Comparison of ENCODE assay signal across 12 cellular contexts in the genomic region with DNA sequence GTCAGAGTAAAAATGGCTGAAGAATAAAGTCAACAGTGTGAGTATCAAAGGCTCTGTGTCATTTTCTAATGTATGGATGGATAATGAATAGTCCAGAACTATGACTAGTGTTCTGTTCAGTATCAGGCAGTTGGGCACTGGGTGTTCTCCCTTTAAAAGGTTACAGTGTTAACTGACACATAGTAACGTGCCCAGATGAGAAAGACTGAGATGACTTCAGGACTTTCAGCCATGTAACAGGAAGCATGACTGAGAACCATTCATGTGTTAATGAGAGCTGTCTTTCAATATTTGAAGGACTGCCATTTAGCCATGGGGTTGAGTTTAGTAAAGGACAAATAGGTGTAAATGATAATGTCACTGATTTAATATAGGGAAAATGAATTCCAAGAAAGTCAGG.
DNase-seq lines count a peak whose midpoint lies in the region; ATAC-seq and TF ChIP-seq lines count a peak whose summit lies in the region.
"Had no signal": no experiment of that assay in that cellular context is flagged by ENCODE, and none has a peak within 500 bp of the region (broad histone marks: within the 10 kb centered on the region; RNA-seq: fewer than 3 reads in every experiment).

No MANE protein-coding gene starts in this region.

- H3K4me1 ChIP-seq in A673 (ENCODE audit: insufficient read depth, low read length, poor library complexity, severe bottlenecking) (no peaks in the 10 kb centered on the region), OCI-LY3 (ENCODE audit: low read length) (peaks cover 49% of the 10 kb centered on the region), vagina (no peaks in the 10 kb centered on the region)
- H3K4me1 ChIP-seq: BLaER1 had no signal

- no peaks in the 10 kb centered on the region for H3K27me3 ChIP-seq in A673 (replicated peaks; ENCODE audit: insufficient read depth, low read depth, low read length, poor library complexity)
- no peaks in the 10 kb centered on the region for H3K27me3 ChIP-seq in OCI-LY3 (ENCODE audit: low read depth, low read length)
- no peaks in the 10 kb centered on the region for H3K27me3 ChIP-seq in vagina
- H3K27me3 ChIP-seq: BLaER1 had no signal

- no TSS peak for BruUV-seq in A673 (replicated peaks; lab: Mats Ljungman, UMichigan)

- peak; percentile 12 for DNase-seq in A673 (ENCODE audit: low spot score)
- DNase-seq in activated CD4-positive, alpha-beta memory T cell treated with anti-CD3 and anti-CD28 coated beads, Interleukin-2, amount 10 ng/mL, durations not matched to agents 7 days and 5 days = no peak
- DNase-seq in HFFc6 = no peak
- DNase-seq in GM20000 (ENCODE audit: low spot score) = no peak
- DNase-seq in vagina (ENCODE audit: extremely low spot score in 2 of 2) = no peak
- DNase-seq: activated naive CD8-positive, alpha-beta T cell treated with anti-CD3 and anti-CD28 coated beads, Interleukin-2, amount 10 ng/mL, durations not matched to agents 7 days and 5 days; glutamatergic neuron; SHP77 had no signal

- TF ChIP-seq CTCF in A673 (conservative IDR thresholded peaks at IDR 0.05; ENCODE audit: low read depth, low read length) = no peak
- no peak for TF ChIP-seq CTCF in OCI-LY3 (IDR thresholded peaks at IDR 0.05; ENCODE audit: low read depth, low read length)
- no peak for TF ChIP-seq CTCF in HFFc6 (IDR thresholded peaks at IDR 0.05)
- TF ChIP-seq CTCF in GM20000 (IDR thresholded peaks at IDR 0.05; ENCODE audit: extremely low read depth, missing control alignments) = no peak
- no peak for TF ChIP-seq CTCF in vagina (IDR thresholded peaks at IDR 0.05)

- intact Hi-C loops in A673 (cut with micrococcal nuclease; ENCODE audit: unreplicated experiment) = no loop called here
- intact Hi-C loops in vagina (cut with DNase I) = no loop called here

- H3K9ac ChIP-seq in OCI-LY3 (ENCODE audit: low read length) = no peak overlapping the region
- H3K9ac ChIP-seq: BLaER1 had no signal

- no peak overlapping the region for H3K4me3 Mint-ChIP-seq in activated CD4-positive, alpha-beta memory T cell treated with anti-CD3 and anti-CD28 coated beads, Interleukin-2, amount 10 ng/mL, durations not matched to agents 7 days and 5 days
- H3K4me3 Mint-ChIP-seq in HFFc6 = no peak overlapping the region
- H3K4me3 Mint-ChIP-seq: activated naive CD8-positive, alpha-beta T cell treated with anti-CD3 and anti-CD28 coated beads, Interleukin-2, amount 10 ng/mL, durations not matched to agents 7 days and 5 days had no signal

- no peaks in the 10 kb centered on the region for H3K9me3 Mint-ChIP-seq in activated CD4-positive, alpha-beta memory T cell treated with anti-CD3 and anti-CD28 coated beads, Interleukin-2, amount 10 ng/mL, durations not matched to agents 7 days and 5 days
- H3K9me3 Mint-ChIP-seq in HFFc6 = no peaks in the 10 kb centered on the region
- H3K9me3 Mint-ChIP-seq: activated naive CD8-positive, alpha-beta T cell treated with anti-CD3 and anti-CD28 coated beads, Interleukin-2, amount 10 ng/mL, durations not matched to agents 7 days and 5 days had no signal

- CTCF ChIA-PET in A673 (lab: Charles Lee) = no interaction called here
- CTCF ChIA-PET in activated CD4-positive, alpha-beta memory T cell treated with anti-CD3 and anti-CD28 coated beads, Interleukin-2, amount 10 ng/mL, durations not matched to agents 7 days and 5 days (lab: Charles Lee) = no interaction called here

- POLR2A ChIA-PET in A673 (lab: Charles Lee; ENCODE audit: low non-redundant PET) = no interaction called here
- POLR2A ChIA-PET in activated CD4-positive, alpha-beta memory T cell treated with anti-CD3 and anti-CD28 coated beads, Interleukin-2, amount 10 ng/mL, durations not matched to agents 7 days and 5 days (lab: Charles Lee) = no interaction called here

- peak overlapping the region; percentile 10; the same call in 1 of the 2 replicates for H2AFZ ChIP-seq in OCI-LY3 (ENCODE audit: low read depth, low read length)

- peak; percentile 78 for ATAC-seq in GM19328 (IDR thresholded peaks at IDR 0.05; ENCODE audit: unreplicated experiment)
- peak; percentile 99 for ATAC-seq in HG02973 (IDR thresholded peaks at IDR 0.05; ENCODE audit: unreplicated experiment)

- H3K4me2 ChIP-seq in OCI-LY3 (ENCODE audit: low read length) = peak overlapping the region; percentile 30
- H3K4me2 ChIP-seq: BLaER1 had no signal

- no peak for TF ChIP-seq POLR2A in vagina (IDR thresholded peaks at IDR 0.05)

- H3K27ac ChIP-seq in A673 (ENCODE audit: low read depth, low read length, poor library complexity, severe bottlenecking) (no peak overlapping the region), OCI-LY3 (ENCODE audit: low read length) (peak overlapping the region; percentile 69), vagina (no peak overlapping the region)
- H3K27ac ChIP-seq: BLaER1 had no signal

- H4K20me1 ChIP-seq in OCI-LY3 (ENCODE audit: insufficient read depth, low read length) = no peaks in the 10 kb centered on the region
- H4K20me1 ChIP-seq: BLaER1 had no signal

- H3K27ac Mint-ChIP-seq in activated CD4-positive, alpha-beta memory T cell treated with anti-CD3 and anti-CD28 coated beads, Interleukin-2, amount 10 ng/mL, durations not matched to agents 7 days and 5 days = no peak overlapping the region
- H3K27ac Mint-ChIP-seq in HFFc6 = no peak overlapping the region
- H3K27ac Mint-ChIP-seq: activated naive CD8-positive, alpha-beta T cell treated with anti-CD3 and anti-CD28 coated beads, Interleukin-2, amount 10 ng/mL, durations not matched to agents 7 days and 5 days had no signal

- H3K4me1 Mint-ChIP-seq in activated CD4-positive, alpha-beta memory T cell treated with anti-CD3 and anti-CD28 coated beads, Interleukin-2, amount 10 ng/mL, durations not matched to agents 7 days and 5 days = no peaks in the 10 kb centered on the region
- peaks cover 42% of the 10 kb centered on the region for H3K4me1 Mint-ChIP-seq in HFFc6 (ENCODE audit: low read depth)
- H3K4me1 Mint-ChIP-seq: activated naive CD8-positive, alpha-beta T cell treated with anti-CD3 and anti-CD28 coated beads, Interleukin-2, amount 10 ng/mL, durations not matched to agents 7 days and 5 days had no signal

- H3K79me2 ChIP-seq in OCI-LY3 (ENCODE audit: low read length) = no peaks in the 10 kb centered on the region

- no peak overlapping the region for H3K4me3 ChIP-seq in A673 (ENCODE audit: low read depth, low read length, poor library complexity, severe bottlenecking)
- no peak overlapping the region for H3K4me3 ChIP-seq in OCI-LY3 (ENCODE audit: low read length)
- H3K4me3 ChIP-seq in vagina = no peak overlapping the region
- H3K4me3 ChIP-seq: BLaER1 had no signal

- H3K27me3 Mint-ChIP-seq in activated CD4-positive, alpha-beta memory T cell treated with anti-CD3 and anti-CD28 coated beads, Interleukin-2, amount 10 ng/mL, durations not matched to agents 7 days and 5 days = no peaks in the 10 kb centered on the region
- no peaks in the 10 kb centered on the region for H3K27me3 Mint-ChIP-seq in HFFc6 (ENCODE audit: insufficient read depth)
- H3K27me3 Mint-ChIP-seq: activated naive CD8-positive, alpha-beta T cell treated with anti-CD3 and anti-CD28 coated beads, Interleukin-2, amount 10 ng/mL, durations not matched to agents 7 days and 5 days had no signal

- H3K36me3 ChIP-seq in A673 (ENCODE audit: insufficient read depth, low read length, poor library complexity, severe bottlenecking) = no peaks in the 10 kb centered on the region
- no peaks in the 10 kb centered on the region for H3K36me3 ChIP-seq in OCI-LY3 (replicated peaks; ENCODE audit: low read depth, low read length)
- H3K36me3 ChIP-seq in vagina = no peaks in the 10 kb centered on the region
- H3K36me3 ChIP-seq: BLaER1 had no signal

- H3K9me3 ChIP-seq in A673 (ENCODE audit: low read depth, low read length, poor library complexity, severe bottlenecking) (no peaks in the 10 kb centered on the region), OCI-LY3 (ENCODE audit: insufficient read depth, low read length) (no peaks in the 10 kb centered on the region), vagina (no peaks in the 10 kb centered on the region)
- H3K9me3 ChIP-seq: BLaER1 had no signal

- no peaks in the 10 kb centered on the region for H3K36me3 Mint-ChIP-seq in activated CD4-positive, alpha-beta memory T cell treated with anti-CD3 and anti-CD28 coated beads, Interleukin-2, amount 10 ng/mL, durations not matched to agents 7 days and 5 days (ENCODE audit: low read depth)
- no peaks in the 10 kb centered on the region for H3K36me3 Mint-ChIP-seq in HFFc6 (ENCODE audit: low read depth)
- H3K36me3 Mint-ChIP-seq: activated naive CD8-positive, alpha-beta T cell treated with anti-CD3 and anti-CD28 coated beads, Interleukin-2, amount 10 ng/mL, durations not matched to agents 7 days and 5 days had no signal
